ENCODE assay signal across 1 cellular context in the genomic region with DNA sequence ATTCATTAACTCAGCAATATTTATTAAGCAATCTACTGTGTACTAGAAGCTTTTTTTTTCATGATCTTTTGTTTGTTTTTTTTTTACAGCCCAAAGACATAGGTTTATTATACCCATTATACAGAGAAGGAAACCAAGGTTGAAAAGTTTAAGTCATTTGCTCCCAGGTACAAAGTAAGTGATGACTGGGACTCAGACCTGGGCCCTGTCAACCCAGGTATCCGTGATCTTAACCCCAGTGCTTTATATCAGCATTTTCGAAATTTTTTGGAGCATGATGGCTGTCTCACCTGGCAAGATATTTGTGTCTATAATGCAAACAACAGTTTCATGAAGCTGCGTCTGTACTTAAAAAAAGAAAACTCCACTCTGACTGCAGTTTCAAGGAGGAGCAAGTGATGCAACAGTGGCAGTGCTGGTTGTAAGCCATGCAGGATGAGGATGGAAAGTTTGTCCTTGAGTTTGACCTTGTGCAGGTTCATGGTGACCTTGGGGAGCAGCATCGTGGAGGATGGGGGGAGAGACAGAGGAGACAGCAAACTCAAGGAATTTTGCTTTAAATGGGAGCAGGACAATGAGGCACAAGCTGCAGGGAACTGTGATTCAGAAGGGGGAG.
TF ChIP-seq lines count a peak whose summit lies in the region.

No MANE protein-coding gene starts in this region.

TF ChIP-seq in GM23338, 12 proteins besides CTCF, POLR2A, EP300 and RAD21 (continued from another document):
- TF ChIP-seq NANOG (IDR thresholded peaks at IDR 0.05; ENCODE audit: borderline replicate concordance) (no peak), EZH2phosphoT487 (IDR thresholded peaks at IDR 0.05; ENCODE audit: unreplicated experiment) (no peak), EZH2 (IDR thresholded peaks at IDR 0.05; ENCODE audit: low read depth, unreplicated experiment) (no peak)
